ENCODE assay signal across 2 cellular contexts in the genomic region with DNA sequence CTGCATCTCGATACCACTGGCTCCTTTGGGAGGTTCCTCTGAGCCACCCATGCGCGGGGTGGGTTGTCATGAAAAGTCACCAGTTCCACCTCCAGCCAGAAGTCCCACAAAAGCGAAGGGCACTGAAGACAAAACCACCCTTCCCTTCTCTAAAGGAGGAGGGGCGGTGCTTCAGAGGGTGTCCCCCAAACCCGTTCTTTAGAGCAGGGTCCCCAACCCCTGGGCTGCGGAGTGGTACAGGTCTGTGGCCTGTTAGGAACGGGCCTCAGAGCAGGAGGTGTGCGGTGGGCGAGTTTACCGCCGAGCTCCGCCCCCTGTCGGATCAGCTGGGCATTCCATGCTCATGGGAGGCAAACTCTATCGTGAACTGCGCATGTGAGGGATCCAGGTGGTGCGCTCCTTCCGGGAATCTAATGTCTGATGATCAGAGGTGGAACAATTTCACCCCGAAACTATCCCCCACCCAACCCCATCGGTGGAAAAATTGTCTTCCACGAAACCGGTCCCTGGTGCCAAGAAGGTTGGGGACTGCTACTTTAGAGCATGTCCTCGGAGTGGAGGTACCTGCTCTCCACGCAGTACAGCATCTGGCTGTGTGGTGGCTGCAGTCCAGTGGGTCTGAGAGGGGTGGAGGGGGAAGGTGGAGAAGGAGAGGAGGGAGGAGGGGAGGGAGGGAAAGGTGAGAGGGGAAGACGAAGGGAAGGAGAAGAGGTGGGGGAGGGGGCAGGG.
TF ChIP-seq lines count a peak whose summit lies in the region.

No MANE protein-coding gene starts in this region.

TF ChIP-seq in Ishikawa, 13 proteins besides CTCF, POLR2A, EP300 and RAD21:
- TF ChIP-seq, protein P1, sequence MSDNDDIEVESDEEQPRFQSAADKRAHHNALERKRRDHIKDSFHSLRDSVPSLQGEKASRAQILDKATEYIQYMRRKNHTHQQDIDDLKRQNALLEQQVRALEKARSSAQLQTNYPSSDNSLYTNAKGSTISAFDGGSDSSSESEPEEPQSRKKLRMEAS (IDR thresholded peaks at IDR 0.05) = no peak
- TF ChIP-seq FOXM1 (IDR thresholded peaks at IDR 0.05; ENCODE audit: borderline replicate concordance, low read depth) (no peak), TEAD4 (IDR thresholded peaks at IDR 0.05) (no peak), EGR1 (IDR thresholded peaks at IDR 0.05) (no peak), TAF1 (IDR thresholded peaks at IDR 0.05; ENCODE audit: low read depth) (no peak), NFIC (IDR thresholded peaks at IDR 0.05) (no peak), YY1 (IDR thresholded peaks at IDR 0.05; ENCODE audit: low read depth) (no peak), CREB1 (IDR thresholded peaks at IDR 0.05; ENCODE audit: low read depth) (no peak), ZBTB7A (IDR thresholded peaks at IDR 0.05; ENCODE audit: low read depth) (no peak), TCF12 (IDR thresholded peaks at IDR 0.05; ENCODE audit: low read depth) (no peak), CEBPB (IDR thresholded peaks at IDR 0.05) (no peak)
- TF ChIP-seq, protein P2, sequence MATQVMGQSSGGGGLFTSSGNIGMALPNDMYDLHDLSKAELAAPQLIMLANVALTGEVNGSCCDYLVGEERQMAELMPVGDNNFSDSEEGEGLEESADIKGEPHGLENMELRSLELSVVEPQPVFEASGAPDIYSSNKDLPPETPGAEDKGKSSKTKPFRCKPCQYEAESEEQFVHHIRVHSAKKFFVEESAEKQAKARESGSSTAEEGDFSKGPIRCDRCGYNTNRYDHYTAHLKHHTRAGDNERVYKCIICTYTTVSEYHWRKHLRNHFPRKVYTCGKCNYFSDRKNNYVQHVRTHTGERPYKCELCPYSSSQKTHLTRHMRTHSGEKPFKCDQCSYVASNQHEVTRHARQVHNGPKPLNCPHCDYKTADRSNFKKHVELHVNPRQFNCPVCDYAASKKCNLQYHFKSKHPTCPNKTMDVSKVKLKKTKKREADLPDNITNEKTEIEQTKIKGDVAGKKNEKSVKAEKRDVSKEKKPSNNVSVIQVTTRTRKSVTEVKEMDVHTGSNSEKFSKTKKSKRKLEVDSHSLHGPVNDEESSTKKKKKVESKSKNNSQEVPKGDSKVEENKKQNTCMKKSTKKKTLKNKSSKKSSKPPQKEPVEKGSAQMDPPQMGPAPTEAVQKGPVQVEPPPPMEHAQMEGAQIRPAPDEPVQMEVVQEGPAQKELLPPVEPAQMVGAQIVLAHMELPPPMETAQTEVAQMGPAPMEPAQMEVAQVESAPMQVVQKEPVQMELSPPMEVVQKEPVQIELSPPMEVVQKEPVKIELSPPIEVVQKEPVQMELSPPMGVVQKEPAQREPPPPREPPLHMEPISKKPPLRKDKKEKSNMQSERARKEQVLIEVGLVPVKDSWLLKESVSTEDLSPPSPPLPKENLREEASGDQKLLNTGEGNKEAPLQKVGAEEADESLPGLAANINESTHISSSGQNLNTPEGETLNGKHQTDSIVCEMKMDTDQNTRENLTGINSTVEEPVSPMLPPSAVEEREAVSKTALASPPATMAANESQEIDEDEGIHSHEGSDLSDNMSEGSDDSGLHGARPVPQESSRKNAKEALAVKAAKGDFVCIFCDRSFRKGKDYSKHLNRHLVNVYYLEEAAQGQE (IDR thresholded peaks at IDR 0.05; ENCODE audit: low read depth) = no peak
- TF ChIP-seq, protein P3, sequence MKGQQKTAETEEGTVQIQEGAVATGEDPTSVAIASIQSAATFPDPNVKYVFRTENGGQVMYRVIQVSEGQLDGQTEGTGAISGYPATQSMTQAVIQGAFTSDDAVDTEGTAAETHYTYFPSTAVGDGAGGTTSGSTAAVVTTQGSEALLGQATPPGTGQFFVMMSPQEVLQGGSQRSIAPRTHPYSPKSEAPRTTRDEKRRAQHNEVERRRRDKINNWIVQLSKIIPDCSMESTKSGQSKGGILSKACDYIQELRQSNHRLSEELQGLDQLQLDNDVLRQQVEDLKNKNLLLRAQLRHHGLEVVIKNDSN (IDR thresholded peaks at IDR 0.05) = no peak

TF ChIP-seq in H1, 55 proteins besides CTCF, POLR2A, EP300 and RAD21:
- TF ChIP-seq POU5F1 (IDR thresholded peaks at IDR 0.05; ENCODE audit: low read depth, low read length) = no peak
- TF ChIP-seq, protein P1 (IDR thresholded peaks at IDR 0.05) = peak; percentile 76
- TF ChIP-seq, protein P4, sequence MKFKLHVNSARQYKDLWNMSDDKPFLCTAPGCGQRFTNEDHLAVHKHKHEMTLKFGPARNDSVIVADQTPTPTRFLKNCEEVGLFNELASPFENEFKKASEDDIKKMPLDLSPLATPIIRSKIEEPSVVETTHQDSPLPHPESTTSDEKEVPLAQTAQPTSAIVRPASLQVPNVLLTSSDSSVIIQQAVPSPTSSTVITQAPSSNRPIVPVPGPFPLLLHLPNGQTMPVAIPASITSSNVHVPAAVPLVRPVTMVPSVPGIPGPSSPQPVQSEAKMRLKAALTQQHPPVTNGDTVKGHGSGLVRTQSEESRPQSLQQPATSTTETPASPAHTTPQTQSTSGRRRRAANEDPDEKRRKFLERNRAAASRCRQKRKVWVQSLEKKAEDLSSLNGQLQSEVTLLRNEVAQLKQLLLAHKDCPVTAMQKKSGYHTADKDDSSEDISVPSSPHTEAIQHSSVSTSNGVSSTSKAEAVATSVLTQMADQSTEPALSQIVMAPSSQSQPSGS (IDR thresholded peaks at IDR 0.05; ENCODE audit: low read length) = no peak
- peak; percentile 42 for TF ChIP-seq ASH2L (IDR thresholded peaks at IDR 0.05; ENCODE audit: low read length)
- peak; percentile 53 for TF ChIP-seq KDM4A (IDR thresholded peaks at IDR 0.05; ENCODE audit: low read depth, low read length, severe bottlenecking)
- 0 out of 2 replicates have a peak, but pooled peaks have one; percentile 21 for TF ChIP-seq TAF1 (IDR thresholded peaks at IDR 0.05; ENCODE audit: low read depth, low read length)
- no peak for TF ChIP-seq HDAC6 (IDR thresholded peaks at IDR 0.05; ENCODE audit: low read depth, low read length)
- TF ChIP-seq HDAC2 (IDR thresholded peaks at IDR 0.05; ENCODE audit: borderline replicate concordance in 1 of 2, low read depth in 2 of 2, low read length in 2 of 2) = no peak
- no peak for TF ChIP-seq SP2 (IDR thresholded peaks at IDR 0.05; ENCODE audit: low read length)
- TF ChIP-seq, protein P5, sequence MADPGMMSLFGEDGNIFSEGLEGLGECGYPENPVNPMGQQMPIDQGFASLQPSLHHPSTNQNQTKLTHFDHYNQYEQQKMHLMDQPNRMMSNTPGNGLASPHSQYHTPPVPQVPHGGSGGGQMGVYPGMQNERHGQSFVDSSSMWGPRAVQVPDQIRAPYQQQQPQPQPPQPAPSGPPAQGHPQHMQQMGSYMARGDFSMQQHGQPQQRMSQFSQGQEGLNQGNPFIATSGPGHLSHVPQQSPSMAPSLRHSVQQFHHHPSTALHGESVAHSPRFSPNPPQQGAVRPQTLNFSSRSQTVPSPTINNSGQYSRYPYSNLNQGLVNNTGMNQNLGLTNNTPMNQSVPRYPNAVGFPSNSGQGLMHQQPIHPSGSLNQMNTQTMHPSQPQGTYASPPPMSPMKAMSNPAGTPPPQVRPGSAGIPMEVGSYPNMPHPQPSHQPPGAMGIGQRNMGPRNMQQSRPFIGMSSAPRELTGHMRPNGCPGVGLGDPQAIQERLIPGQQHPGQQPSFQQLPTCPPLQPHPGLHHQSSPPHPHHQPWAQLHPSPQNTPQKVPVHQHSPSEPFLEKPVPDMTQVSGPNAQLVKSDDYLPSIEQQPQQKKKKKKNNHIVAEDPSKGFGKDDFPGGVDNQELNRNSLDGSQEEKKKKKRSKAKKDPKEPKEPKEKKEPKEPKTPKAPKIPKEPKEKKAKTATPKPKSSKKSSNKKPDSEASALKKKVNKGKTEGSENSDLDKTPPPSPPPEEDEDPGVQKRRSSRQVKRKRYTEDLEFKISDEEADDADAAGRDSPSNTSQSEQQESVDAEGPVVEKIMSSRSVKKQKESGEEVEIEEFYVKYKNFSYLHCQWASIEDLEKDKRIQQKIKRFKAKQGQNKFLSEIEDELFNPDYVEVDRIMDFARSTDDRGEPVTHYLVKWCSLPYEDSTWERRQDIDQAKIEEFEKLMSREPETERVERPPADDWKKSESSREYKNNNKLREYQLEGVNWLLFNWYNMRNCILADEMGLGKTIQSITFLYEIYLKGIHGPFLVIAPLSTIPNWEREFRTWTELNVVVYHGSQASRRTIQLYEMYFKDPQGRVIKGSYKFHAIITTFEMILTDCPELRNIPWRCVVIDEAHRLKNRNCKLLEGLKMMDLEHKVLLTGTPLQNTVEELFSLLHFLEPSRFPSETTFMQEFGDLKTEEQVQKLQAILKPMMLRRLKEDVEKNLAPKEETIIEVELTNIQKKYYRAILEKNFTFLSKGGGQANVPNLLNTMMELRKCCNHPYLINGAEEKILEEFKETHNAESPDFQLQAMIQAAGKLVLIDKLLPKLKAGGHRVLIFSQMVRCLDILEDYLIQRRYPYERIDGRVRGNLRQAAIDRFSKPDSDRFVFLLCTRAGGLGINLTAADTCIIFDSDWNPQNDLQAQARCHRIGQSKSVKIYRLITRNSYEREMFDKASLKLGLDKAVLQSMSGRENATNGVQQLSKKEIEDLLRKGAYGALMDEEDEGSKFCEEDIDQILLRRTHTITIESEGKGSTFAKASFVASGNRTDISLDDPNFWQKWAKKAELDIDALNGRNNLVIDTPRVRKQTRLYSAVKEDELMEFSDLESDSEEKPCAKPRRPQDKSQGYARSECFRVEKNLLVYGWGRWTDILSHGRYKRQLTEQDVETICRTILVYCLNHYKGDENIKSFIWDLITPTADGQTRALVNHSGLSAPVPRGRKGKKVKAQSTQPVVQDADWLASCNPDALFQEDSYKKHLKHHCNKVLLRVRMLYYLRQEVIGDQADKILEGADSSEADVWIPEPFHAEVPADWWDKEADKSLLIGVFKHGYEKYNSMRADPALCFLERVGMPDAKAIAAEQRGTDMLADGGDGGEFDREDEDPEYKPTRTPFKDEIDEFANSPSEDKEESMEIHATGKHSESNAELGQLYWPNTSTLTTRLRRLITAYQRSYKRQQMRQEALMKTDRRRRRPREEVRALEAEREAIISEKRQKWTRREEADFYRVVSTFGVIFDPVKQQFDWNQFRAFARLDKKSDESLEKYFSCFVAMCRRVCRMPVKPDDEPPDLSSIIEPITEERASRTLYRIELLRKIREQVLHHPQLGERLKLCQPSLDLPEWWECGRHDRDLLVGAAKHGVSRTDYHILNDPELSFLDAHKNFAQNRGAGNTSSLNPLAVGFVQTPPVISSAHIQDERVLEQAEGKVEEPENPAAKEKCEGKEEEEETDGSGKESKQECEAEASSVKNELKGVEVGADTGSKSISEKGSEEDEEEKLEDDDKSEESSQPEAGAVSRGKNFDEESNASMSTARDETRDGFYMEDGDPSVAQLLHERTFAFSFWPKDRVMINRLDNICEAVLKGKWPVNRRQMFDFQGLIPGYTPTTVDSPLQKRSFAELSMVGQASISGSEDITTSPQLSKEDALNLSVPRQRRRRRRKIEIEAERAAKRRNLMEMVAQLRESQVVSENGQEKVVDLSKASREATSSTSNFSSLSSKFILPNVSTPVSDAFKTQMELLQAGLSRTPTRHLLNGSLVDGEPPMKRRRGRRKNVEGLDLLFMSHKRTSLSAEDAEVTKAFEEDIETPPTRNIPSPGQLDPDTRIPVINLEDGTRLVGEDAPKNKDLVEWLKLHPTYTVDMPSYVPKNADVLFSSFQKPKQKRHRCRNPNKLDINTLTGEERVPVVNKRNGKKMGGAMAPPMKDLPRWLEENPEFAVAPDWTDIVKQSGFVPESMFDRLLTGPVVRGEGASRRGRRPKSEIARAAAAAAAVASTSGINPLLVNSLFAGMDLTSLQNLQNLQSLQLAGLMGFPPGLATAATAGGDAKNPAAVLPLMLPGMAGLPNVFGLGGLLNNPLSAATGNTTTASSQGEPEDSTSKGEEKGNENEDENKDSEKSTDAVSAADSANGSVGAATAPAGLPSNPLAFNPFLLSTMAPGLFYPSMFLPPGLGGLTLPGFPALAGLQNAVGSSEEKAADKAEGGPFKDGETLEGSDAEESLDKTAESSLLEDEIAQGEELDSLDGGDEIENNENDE (IDR thresholded peaks at IDR 0.05; ENCODE audit: insufficient replicate concordance, low read length) = no peak
- TF ChIP-seq GTF2F1 (IDR thresholded peaks at IDR 0.05; ENCODE audit: borderline replicate concordance, low read depth, low read length) = no peak
- no peak for TF ChIP-seq RXRA (IDR thresholded peaks at IDR 0.05; ENCODE audit: insufficient read depth, low read depth, low read length)
- peak; percentile 57; the same call in 1 of the 2 replicates for TF ChIP-seq GABPA (IDR thresholded peaks at IDR 0.05; ENCODE audit: borderline replicate concordance, insufficient read depth, low read length)
- TF ChIP-seq CHD1 (IDR thresholded peaks at IDR 0.05; ENCODE audit: low read depth, low read length) = no peak
- TF ChIP-seq RBBP5 (IDR thresholded peaks at IDR 0.05; ENCODE audit: borderline replicate concordance, low read depth, low read length) = no peak
- TF ChIP-seq TBP (IDR thresholded peaks at IDR 0.05; ENCODE audit: low read depth, low read length) = no peak
- no peak for TF ChIP-seq RNF2 (IDR thresholded peaks at IDR 0.05; ENCODE audit: borderline replicate concordance, low read depth, low read length, missing control alignments, poor library complexity, severe bottlenecking)
- TF ChIP-seq MAFK (IDR thresholded peaks at IDR 0.05; ENCODE audit: low read depth, low read length) = no peak
- TF ChIP-seq, protein P6, sequence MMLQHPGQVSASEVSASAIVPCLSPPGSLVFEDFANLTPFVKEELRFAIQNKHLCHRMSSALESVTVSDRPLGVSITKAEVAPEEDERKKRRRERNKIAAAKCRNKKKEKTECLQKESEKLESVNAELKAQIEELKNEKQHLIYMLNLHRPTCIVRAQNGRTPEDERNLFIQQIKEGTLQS (IDR thresholded peaks at IDR 0.05; ENCODE audit: insufficient read depth, low read depth, low read length) = no peak
- TF ChIP-seq EGR1 (IDR thresholded peaks at IDR 0.05; ENCODE audit: borderline replicate concordance, low read depth, low read length) = no peak
- TF ChIP-seq, protein P7, sequence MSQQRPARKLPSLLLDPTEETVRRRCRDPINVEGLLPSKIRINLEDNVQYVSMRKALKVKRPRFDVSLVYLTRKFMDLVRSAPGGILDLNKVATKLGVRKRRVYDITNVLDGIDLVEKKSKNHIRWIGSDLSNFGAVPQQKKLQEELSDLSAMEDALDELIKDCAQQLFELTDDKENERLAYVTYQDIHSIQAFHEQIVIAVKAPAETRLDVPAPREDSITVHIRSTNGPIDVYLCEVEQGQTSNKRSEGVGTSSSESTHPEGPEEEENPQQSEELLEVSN (IDR thresholded peaks at IDR 0.05) = peak; percentile 80
- TF ChIP-seq CBX8 (IDR thresholded peaks at IDR 0.05; ENCODE audit: borderline replicate concordance, low read depth, low read length) = no peak
- peak; percentile 80 for TF ChIP-seq TEAD4 (IDR thresholded peaks at IDR 0.05; ENCODE audit: low read depth, low read length)
- peak; percentile 51 for TF ChIP-seq NRF1 (IDR thresholded peaks at IDR 0.05; ENCODE audit: low read depth, low read length)
- TF ChIP-seq SP1 (IDR thresholded peaks at IDR 0.05; ENCODE audit: low read depth, low read length) = no peak
